Comparison of ENCODE assay signal across 20 cellular contexts in genomic region chr19:14943601-14944000, GRCh38. TPM values are rescaled to one million over a fixed set of nuclear protein-coding genes. Genes with fewer than 3 reads are reported as not detected.
A peak's percentile ranks its signal among the peaks of the same experiment; 100 is the strongest.
DNase-seq lines count a peak whose midpoint lies in the region; ATAC-seq and TF ChIP-seq lines count a peak whose summit lies in the region.
"Had no signal": no experiment of that assay in that cellular context is flagged by ENCODE, and none has a peak within 500 bp of the region (broad histone marks: within the 10 kb centered on the region; RNA-seq: fewer than 3 reads in every experiment).

No MANE protein-coding gene starts in this region.

- DNase-seq in AG10803 (ENCODE audit: low read depth) (peak; percentile 40), HCEC 1CT (peak; percentile 9), RWPE1 (ENCODE audit: low spot score) (peak; percentile 12), foreskin fibroblast (peak; percentile 0 to 2), left cardiac atrium (no peak), NCI-H2227 (lab: John Stamatoyannopoulos, UW; ENCODE audit: unreplicated experiment) (no peak)
- DNase-seq: activated CD4-positive, CD25-positive, alpha-beta regulatory T cell treated with anti-CD3 and anti-CD28 coated beads, Interleukin-2, amount 50 U/mL, for 72 hours; activated CD8-positive, alpha-beta memory T cell treated with anti-CD3 and anti-CD28 coated beads, Interleukin-2, amount 50 U/mL, for 4 hours; cortex of kidney; mucosa of descending colon; NCI-H1930; ovary had no signal

- CTCF ChIA-PET in RWPE1 (lab: Yijun Ruan, JAX), result interaction anchor here (0.5 kb wide), 1 partner anchor 562 kb away, joined by 7 read pairs; the partner anchor contains the start of gene ADGRE5

- ATAC-seq in GM19324 (IDR thresholded peaks at IDR 0.05; ENCODE audit: low FRiP score, unreplicated experiment) (no peak), GM19467 (IDR thresholded peaks at IDR 0.05; ENCODE audit: unreplicated experiment) (no peak), left cardiac atrium (no peak)
- ATAC-seq: mucosa of descending colon had no signal

- TF ChIP-seq CTCF in AG10803 (conservative IDR thresholded peaks at IDR 0.05; ENCODE audit: low read length), result no peak
- no peak for TF ChIP-seq CTCF in RWPE1 (conservative IDR thresholded peaks at IDR 0.05; ENCODE audit: low read depth)
- TF ChIP-seq CTCF in foreskin fibroblast (IDR thresholded peaks at IDR 0.05; ENCODE audit: low read depth, low read length), result no peak

- no peak overlapping the region for H3K27ac ChIP-seq in RWPE1
- H3K27ac ChIP-seq: epithelial cell of prostate, ovary, skin epidermis had no signal

- intact Hi-C loops in left cardiac atrium (cut with DNase I), result no loop called here

- POLR2A ChIA-PET in RWPE1 (lab: Yijun Ruan, JAX; ENCODE audit: low non-redundant PET), result no interaction called here

- no peak overlapping the region for H3K4me3 ChIP-seq in AG10803 (ENCODE audit: low read length)
- H3K4me3 ChIP-seq in foreskin fibroblast (ENCODE audit: low read depth in 1 of 2, low read length in 2 of 2), result no peak overlapping the region
- H3K4me3 ChIP-seq: mucosa of descending colon, ovary, skin epidermis had no signal

RNA-seq across cellular contexts. Expression of gene OR7C2, which starts 2.3 kb away (rescaled TPM):
- not detected for total RNA-seq in left cardiac atrium
- total RNA-seq: kidney epithelial cell; mucosa of descending colon; ovary; RPMI7951; T-helper 1 cell treated with Interleukin-12 subunit alpha and Interleukin-12 subunit beta and Interleukin-4 antibody, amounts not matched to agents 30 ng/mL and 1 ng/mL, for 36 hours; ureter had no signal

RNA-seq across cellular contexts. Expression of gene SLC1A6, which starts 36.1 kb away (rescaled TPM):
- total RNA-seq in left cardiac atrium, result not detected
- total RNA-seq: kidney epithelial cell; mucosa of descending colon; ovary; T-helper 1 cell treated with Interleukin-12 subunit alpha and Interleukin-12 subunit beta and Interleukin-4 antibody, amounts not matched to agents 30 ng/mL and 1 ng/mL, for 36 hours had no signal

RNA-seq across cellular contexts. Expression of gene OR7A17, which starts 57.7 kb away (rescaled TPM):
- not detected for total RNA-seq in left cardiac atrium
- total RNA-seq: kidney epithelial cell; mucosa of descending colon; ovary; RPMI7951; T-helper 1 cell treated with Interleukin-12 subunit alpha and Interleukin-12 subunit beta and Interleukin-4 antibody, amounts not matched to agents 30 ng/mL and 1 ng/mL, for 36 hours; ureter had no signal

Comparison
In these comparisons a context has a peak if more than half of its experiments do, and no peak if none do; other contexts are left out.
1. DNase-seq: peak in AG10803 (single experiment), HCEC 1CT (single experiment), RWPE1 (single experiment) and foreskin fibroblast (2 of 2); none in left cardiac atrium (single experiment) and NCI-H2227 (single experiment).